Comparison of ENCODE assay signal across 8 cellular contexts in the genomic region with DNA sequence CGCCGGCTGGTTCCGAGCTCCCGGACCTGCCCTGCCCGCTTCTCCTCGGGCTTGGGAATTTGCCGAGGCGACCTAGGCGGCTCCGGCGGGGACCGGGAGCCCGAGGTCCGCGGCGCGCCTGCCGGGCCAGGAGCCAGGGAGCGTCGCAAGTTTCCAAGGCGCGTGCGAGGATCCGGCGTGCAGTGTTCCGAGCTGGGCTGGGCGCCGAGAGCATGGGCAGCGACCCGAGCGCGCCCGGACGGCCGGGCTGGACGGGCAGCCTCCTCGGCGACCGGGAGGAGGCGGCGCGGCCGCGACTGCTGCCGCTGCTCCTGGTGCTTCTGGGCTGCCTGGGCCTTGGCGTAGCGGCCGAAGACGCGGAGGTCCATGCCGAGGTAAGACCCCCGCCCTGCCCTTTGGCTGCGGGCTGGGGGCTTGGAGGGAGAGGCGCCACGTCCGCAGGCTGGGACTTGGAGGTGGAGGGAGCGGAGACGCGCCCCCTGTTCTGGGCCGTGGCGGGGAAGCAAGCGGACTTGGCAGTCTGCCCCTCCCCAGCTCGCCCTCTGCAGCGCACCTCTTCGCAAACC. TPM values are rescaled to one million over a fixed set of nuclear protein-coding genes. Genes with fewer than 3 reads are reported as not detected.
A peak's percentile ranks its signal among the peaks of the same experiment; 100 is the strongest.
DNase-seq lines count a peak whose midpoint lies in the region; ATAC-seq, FAIRE-seq and TF ChIP-seq lines count a peak whose summit lies in the region.

No MANE protein-coding gene starts in this region.

- H3K4me1 Mint-ChIP-seq in chondrocyte (ENCODE audit: low read depth) = peaks cover 23% of the 10 kb centered on the region

- in situ Hi-C loops in HepG2 (cut with HindIII; ENCODE audit: extremely low pct_ligation_motif_present, low pct_unique_long_range_greater_than_20kb) = no loop called here

- peak; percentile 10 for ATAC-seq in HepG2

- no peaks in the 10 kb centered on the region for H3K27me3 ChIP-seq in Peyer's patch
- H3K27me3 ChIP-seq in HepG2 (ENCODE audit: control insufficient read depth in 1 of 2, insufficient read depth in 2 of 2, low read length in 2 of 2) = no peaks in the 10 kb centered on the region
- no peaks in the 10 kb centered on the region for H3K27me3 ChIP-seq in testis

- H3K36me3 ChIP-seq in Peyer's patch (no peaks in the 10 kb centered on the region), HepG2 (replicated peaks in 1 of 2; ENCODE audit: control insufficient read depth in 1 of 2, insufficient read depth in 2 of 2, low read length in 2 of 2) (peaks cover 0 to 6% of the 10 kb centered on the region in 2 experiments; a peak in 2 of 5 replicates), testis (ENCODE audit: low read depth, missing control alignments) (no peaks in the 10 kb centered on the region)

- no peak overlapping the region for H3K27ac Mint-ChIP-seq in chondrocyte (ENCODE audit: unreplicated experiment)

- TF ChIP-seq CTCF in GM20000 (IDR thresholded peaks at IDR 0.05; ENCODE audit: extremely low read depth, missing control alignments) = no peak
- no peak for TF ChIP-seq CTCF in Peyer's patch (IDR thresholded peaks at IDR 0.05)
- peak; percentile 39 for TF ChIP-seq CTCF in chondrocyte (IDR thresholded peaks at IDR 0.05)
- TF ChIP-seq CTCF in HepG2 (CRISPR knock-in tag; IDR thresholded peaks at IDR 0.05) = no peak; the same call in 1 of the 2 replicates
- no peak for TF ChIP-seq CTCF in testis (IDR thresholded peaks at IDR 0.05)

- H3K79me2 ChIP-seq in HepG2 (ENCODE audit: insufficient read depth, low read length) = peaks cover 29% of the 10 kb centered on the region

- peaks cover 4% of the 10 kb centered on the region for H3K27me3 Mint-ChIP-seq in chondrocyte (ENCODE audit: low read depth)

- no peak for FAIRE-seq in HepG2 (lab: Jason Lieb, UNC)

- intact Hi-C loops in HepG2 (cut with micrococcal nuclease; ENCODE audit: unreplicated experiment) = loop anchor here (10.0 kb wide), 2 partner anchors 169 to 279 kb away; a partner anchor contains a TSS
- intact Hi-C loops in testis (cut with DNase I; ENCODE audit: low total_unique reads) = loop anchor here (5.0 kb wide), 1 partner anchor 96 kb away; no protein-coding TSS in a partner anchor

- peak overlapping the region; percentile 96 for H3K4me2 ChIP-seq in HepG2 (ENCODE audit: low read depth, low read length)

- H3K9ac ChIP-seq in HepG2 (ENCODE audit: insufficient read depth, low read depth, low read length) = peak overlapping the region; percentile 82

- H3K4me3 ChIP-seq in Peyer's patch (peak overlapping the region; percentile 65 to 92 (median 76)), HepG2 (replicated peaks in 1 of 3; ENCODE audit: insufficient read depth in 1 of 3, low read depth in 2 of 3, low read length in 3 of 3) (peak overlapping the region; percentile 87 to 97 (median 88)), testis (peak overlapping the region; percentile 70 to 76)

- POLR2A ChIA-PET in HepG2 (lab: Yijun Ruan, JAX) = interaction anchor here (1.3 to 5.9 kb wide), 2 partner anchors 101 to 132 kb away, joined by 3 to 101 read pairs; a partner anchor contains a TSS

- CTCF ChIA-PET in HepG2 (lab: Yijun Ruan, JAX; ENCODE audit: low intra/inter-chr PET ratio, low total read pairs) = no interaction called here

- TF ChIP-seq POLR2A in Peyer's patch (IDR thresholded peaks at IDR 0.05) (no peak), HepG2 (IDR thresholded peaks at IDR 0.05; ENCODE audit: insufficient read depth in 1 of 2, low read depth in 2 of 2, low read length in 2 of 2) (no peak), testis (IDR thresholded peaks at IDR 0.05) (no peak)

- DNase-seq in CD1c-positive myeloid dendritic cell (ENCODE audit: extremely low spot score) (peak; percentile 13), GM20000 (ENCODE audit: low spot score) (peak; percentile 70), Peyer's patch (peak in 1 of 3 donors; percentile 72), chondrocyte (ENCODE audit: low spot score) (peak; percentile 92), HepG2 (ENCODE audit: low spot score) (no peak), testis (no peak), GDM1 (lab: John Stamatoyannopoulos, UW) (no peak)
- DNase-seq in activated effector memory CD4-positive, alpha-beta T cell treated with anti-CD3 and anti-CD28 coated beads, Interleukin-2, amount 50 U/mL, for 16 hours = no peak

- peak overlapping the region; percentile 58 for H3K4me3 Mint-ChIP-seq in chondrocyte (ENCODE audit: unreplicated experiment)

- H4K20me1 ChIP-seq in HepG2 (ENCODE audit: insufficient read depth, low read length) = peaks cover 23% of the 10 kb centered on the region; the same call in 1 of the 2 replicates

- H3K27ac ChIP-seq in Peyer's patch (peak overlapping the region; percentile 64 to 94 (median 90)), HepG2 (ENCODE audit: extremely low read length, insufficient read depth, low read length) (peak overlapping the region; percentile 95), testis (peak overlapping the region; percentile 74 to 80)

- H3K9me3 Mint-ChIP-seq in chondrocyte (ENCODE audit: low read depth) = no peaks in the 10 kb centered on the region

- no peak for TF ChIP-seq EP300 in HepG2 (IDR thresholded peaks at IDR 0.05; ENCODE audit: low read depth in 2 of 2, low read length in 2 of 2)
- no peak for TF ChIP-seq EP300 in HepG2 (CRISPR knock-in tag; IDR thresholded peaks at IDR 0.05; ENCODE audit: borderline replicate concordance)

- 2% methylated on average over 19 of the region's 65 CpGs for WGBS in HepG2 (ENCODE audit: low lambda C conversion rate)
- WGBS in testis, 2 donors = 0% methylated on average over 5 to 48 of the region's 65 CpGs

- H3K9me3 ChIP-seq in Peyer's patch = no peaks in the 10 kb centered on the region
- H3K9me3 ChIP-seq in HepG2 (ENCODE audit: low read length) = no peaks in the 10 kb centered on the region
- no peaks in the 10 kb centered on the region for H3K9me3 ChIP-seq in testis

- H2AFZ ChIP-seq in HepG2 (ENCODE audit: low read length) = no peak overlapping the region

- H3K4me1 ChIP-seq in Peyer's patch (peaks cover 0 to 78% (median 11%) of the 10 kb centered on the region in 4 donors), HepG2 (ENCODE audit: insufficient read depth, low read length) (peaks cover 56% of the 10 kb centered on the region), testis (peaks cover 57% of the 10 kb centered on the region)

- BruUV-seq in HepG2 (replicated peaks; lab: Mats Ljungman, UMichigan) = no TSS peak

- H3K36me3 Mint-ChIP-seq in chondrocyte (ENCODE audit: low read depth) = no peaks in the 10 kb centered on the region

- TF ChIP-seq RAD21 in HepG2 (CRISPR knock-in tag; IDR thresholded peaks at IDR 0.05) = no peak; the same call in none of the 2 replicates

RNA-seq across cellular contexts. Expression of a gene that starts 0.7 kb away (rescaled TPM):
- 100 to 1,000 TPM in 3 of 4 donors, 10 to 100 TPM in 1; 13.2 to 142 (median 134) TPM for total RNA-seq in Peyer's patch
- 5.9 to 12.0 TPM (median 11.2 TPM) in 3 replicates for total RNA-seq in chondrocyte
- 17.2 and 35.2 TPM in 2 replicates for total RNA-seq in HepG2 (2016; rRNA removed; fragmentation: Illumina TruSeq; extraction: Trizol)
- total RNA-seq in HepG2 (2016; cell fraction: cytosol; rRNA removed; fragmentation: Illumina TruSeq; extraction: Trizol; ENCODE audit: low read depth) = 3.1 and 4.0 TPM in 2 replicates
- total RNA-seq in HepG2 (2016; cell fraction: insoluble cytoplasmic fraction; rRNA removed; fragmentation: Illumina TruSeq; extraction: Trizol) = 15.2 and 35.5 TPM in 2 replicates
- total RNA-seq in HepG2 (2016; cell fraction: membrane; rRNA removed; fragmentation: Illumina TruSeq; extraction: Trizol) = 11.7 and 12.8 TPM in 2 replicates
- total RNA-seq in HepG2 (2016; cell fraction: nucleus; rRNA removed; fragmentation: Illumina TruSeq; extraction: Trizol) = 29.8 and 35.0 TPM in 2 replicates
- polyA plus RNA-seq in HepG2 (2011; rRNA removed) = 44.9 and 65.2 TPM in 2 replicates
- polyA plus RNA-seq in HepG2 (2011; cell fraction: cytosol; rRNA removed) = 48.2 and 63.4 TPM in 2 replicates
- 48.7 and 49.3 TPM in 2 replicates for polyA plus RNA-seq in HepG2 (2011; cell fraction: nucleus; rRNA removed)
- polyA plus RNA-seq in HepG2 (2012) = 31.4 and 52.1 TPM in 2 replicates
- polyA plus RNA-seq in HepG2 (2016; cell fraction: cytosol; fragmentation: Illumina TruSeq; extraction: Trizol; ENCODE audit: low read depth) = 3.1 and 3.6 TPM in 2 replicates
- polyA plus RNA-seq in HepG2 (2016; cell fraction: insoluble cytoplasmic fraction; fragmentation: Illumina TruSeq; extraction: Trizol; ENCODE audit: low read depth) = 20.6 and 24.8 TPM in 2 replicates
- 9.3 and 9.6 TPM in 2 replicates for polyA plus RNA-seq in HepG2 (2016; cell fraction: membrane; fragmentation: Illumina TruSeq; extraction: Trizol; ENCODE audit: low read depth)
- 59.2 and 61.3 TPM in 2 replicates for polyA plus RNA-seq in HepG2 (2016; cell fraction: nucleus; fragmentation: Illumina TruSeq; extraction: Trizol; ENCODE audit: insufficient read depth, low read depth)
- polyA minus RNA-seq in HepG2 (2011; rRNA and poly(A)+ RNA removed; ENCODE audit: low replicate concordance) = 32.1 and 99.8 TPM in 2 replicates
- polyA minus RNA-seq in HepG2 (2011; cell fraction: cytosol; rRNA and poly(A)+ RNA removed) = 50.9 and 56.7 TPM in 2 replicates
- polyA minus RNA-seq in HepG2 (2011; cell fraction: nucleus; rRNA and poly(A)+ RNA removed) = 14.2 and 19.3 TPM in 2 replicates
- 100 to 1,000 TPM; 194 to 300 TPM for total RNA-seq in testis
- 80.6 TPM for polyA plus RNA-seq in testis (ENCODE audit: insufficient read depth, low read depth, low replicate concordance)

RNA-seq across cellular contexts. Expression of a gene that starts 25.0 kb away (rescaled TPM):
- total RNA-seq in Peyer's patch (10 to 100 TPM; 25.6 to 80.0 (median 42.7) TPM), chondrocyte (37.9 to 46.0 TPM (median 41.5 TPM) in 3 replicates), HepG2 (2016; rRNA removed; fragmentation: Illumina TruSeq; extraction: Trizol) (16.7 and 33.5 TPM in 2 replicates), testis (10 to 100 TPM; 62.4 to 63.7 TPM)
- total RNA-seq in HepG2 (2016; cell fraction: cytosol; rRNA removed; fragmentation: Illumina TruSeq; extraction: Trizol; ENCODE audit: low read depth) = 11.1 and 11.2 TPM in 2 replicates
- 17.4 and 32.4 TPM in 2 replicates for total RNA-seq in HepG2 (2016; cell fraction: insoluble cytoplasmic fraction; rRNA removed; fragmentation: Illumina TruSeq; extraction: Trizol)
- 47.5 and 49.4 TPM in 2 replicates for total RNA-seq in HepG2 (2016; cell fraction: membrane; rRNA removed; fragmentation: Illumina TruSeq; extraction: Trizol)
- 17.8 and 27.0 TPM in 2 replicates for total RNA-seq in HepG2 (2016; cell fraction: nucleus; rRNA removed; fragmentation: Illumina TruSeq; extraction: Trizol)
- polyA plus RNA-seq in HepG2 (2011; rRNA removed) (65.4 and 75.9 TPM in 2 replicates), testis (ENCODE audit: insufficient read depth, low read depth, low replicate concordance) (39.7 TPM)
- 60.7 and 64.8 TPM in 2 replicates for polyA plus RNA-seq in HepG2 (2011; cell fraction: cytosol; rRNA removed)
- polyA plus RNA-seq in HepG2 (2011; cell fraction: nucleus; rRNA removed) = 51.6 and 63.8 TPM in 2 replicates
- 24.1 and 47.2 TPM in 2 replicates for polyA plus RNA-seq in HepG2 (2012)
- polyA plus RNA-seq in HepG2 (2016; cell fraction: cytosol; fragmentation: Illumina TruSeq; extraction: Trizol; ENCODE audit: low read depth) = 54.6 and 63.3 TPM in 2 replicates
- 76.8 and 103 TPM in 2 replicates for polyA plus RNA-seq in HepG2 (2016; cell fraction: insoluble cytoplasmic fraction; fragmentation: Illumina TruSeq; extraction: Trizol; ENCODE audit: low read depth)
- 136 and 142 TPM in 2 replicates for polyA plus RNA-seq in HepG2 (2016; cell fraction: membrane; fragmentation: Illumina TruSeq; extraction: Trizol; ENCODE audit: low read depth)
- polyA plus RNA-seq in HepG2 (2016; cell fraction: nucleus; fragmentation: Illumina TruSeq; extraction: Trizol; ENCODE audit: insufficient read depth, low read depth) = 62.4 and 62.9 TPM in 2 replicates
- 97.4 and 101 TPM in 2 replicates for polyA minus RNA-seq in HepG2 (2011; rRNA and poly(A)+ RNA removed; ENCODE audit: low replicate concordance)
- polyA minus RNA-seq in HepG2 (2011; cell fraction: cytosol; rRNA and poly(A)+ RNA removed) = 44.2 and 48.1 TPM in 2 replicates
- polyA minus RNA-seq in HepG2 (2011; cell fraction: nucleus; rRNA and poly(A)+ RNA removed) = 30.8 and 37.7 TPM in 2 replicates

RNA-seq across cellular contexts. Expression of a gene that starts 25.8 kb away (rescaled TPM):
- 10 to 100 TPM in 2 of 4 donors, 1 to 10 TPM in 2; 3.3 to 12.1 (median 8.4) TPM for total RNA-seq in Peyer's patch
- 9.2 to 12.0 TPM (median 11.9 TPM) in 3 replicates for total RNA-seq in chondrocyte
- total RNA-seq in HepG2 (2016; rRNA removed; fragmentation: Illumina TruSeq; extraction: Trizol) = 3.5 and 3.6 TPM in 2 replicates
- 0.51 and 0.88 TPM in 2 replicates for total RNA-seq in HepG2 (2016; cell fraction: cytosol; rRNA removed; fragmentation: Illumina TruSeq; extraction: Trizol; ENCODE audit: low read depth)
- 3.1 and 3.2 TPM in 2 replicates for total RNA-seq in HepG2 (2016; cell fraction: insoluble cytoplasmic fraction; rRNA removed; fragmentation: Illumina TruSeq; extraction: Trizol)
- total RNA-seq in HepG2 (2016; cell fraction: membrane; rRNA removed; fragmentation: Illumina TruSeq; extraction: Trizol) = 2.3 and 2.7 TPM in 2 replicates
- total RNA-seq in HepG2 (2016; cell fraction: nucleus; rRNA removed; fragmentation: Illumina TruSeq; extraction: Trizol) = 3.0 and 3.7 TPM in 2 replicates
- polyA plus RNA-seq in HepG2 (2011; rRNA removed) = 2.4 and 5.2 TPM in 2 replicates
- polyA plus RNA-seq in HepG2 (2011; cell fraction: cytosol; rRNA removed) = 2.9 and 3.1 TPM in 2 replicates
- polyA plus RNA-seq in HepG2 (2011; cell fraction: nucleus; rRNA removed) = 7.2 and 8.1 TPM in 2 replicates
- polyA plus RNA-seq in HepG2 (2012) = 2.2 and 4.4 TPM in 2 replicates
- polyA plus RNA-seq in HepG2 (2016; cell fraction: cytosol; fragmentation: Illumina TruSeq; extraction: Trizol; ENCODE audit: low read depth) = 0.15 and 0.25 TPM in 2 replicates
- polyA plus RNA-seq in HepG2 (2016; cell fraction: insoluble cytoplasmic fraction; fragmentation: Illumina TruSeq; extraction: Trizol; ENCODE audit: low read depth) = 4.6 TPM in 2 replicates
- 1.0 and 1.3 TPM in 2 replicates for polyA plus RNA-seq in HepG2 (2016; cell fraction: membrane; fragmentation: Illumina TruSeq; extraction: Trizol; ENCODE audit: low read depth)
- 5.6 TPM in 2 replicates for polyA plus RNA-seq in HepG2 (2016; cell fraction: nucleus; fragmentation: Illumina TruSeq; extraction: Trizol; ENCODE audit: insufficient read depth, low read depth)
- polyA minus RNA-seq in HepG2 (2011; rRNA and poly(A)+ RNA removed; ENCODE audit: low replicate concordance) = 8.6 and 11.6 TPM in 2 replicates
- 4.9 and 6.1 TPM in 2 replicates for polyA minus RNA-seq in HepG2 (2011; cell fraction: cytosol; rRNA and poly(A)+ RNA removed)
- polyA minus RNA-seq in HepG2 (2011; cell fraction: nucleus; rRNA and poly(A)+ RNA removed) = 4.6 and 5.0 TPM in 2 replicates
- 10 to 100 TPM; 11.2 to 12.1 TPM for total RNA-seq in testis
- polyA plus RNA-seq in testis (ENCODE audit: insufficient read depth, low read depth, low replicate concordance) = 10.4 TPM

RNA-seq across cellular contexts. Expression of a gene that starts 55.3 kb away (rescaled TPM):
- 1 to 10 TPM in 2 of 4 donors, not detected in 2; 1.1 to 2.8 TPM for total RNA-seq in Peyer's patch
- total RNA-seq in chondrocyte = not detected in 3 replicates
- total RNA-seq in HepG2 (2016; rRNA removed; fragmentation: Illumina TruSeq; extraction: Trizol) = 0.02 and 0.03 TPM in 2 replicates
- total RNA-seq in HepG2 (2016; cell fraction: cytosol; rRNA removed; fragmentation: Illumina TruSeq; extraction: Trizol; ENCODE audit: low read depth) = not detected in 2 replicates
- 0.03 and 0.09 TPM in 2 replicates for total RNA-seq in HepG2 (2016; cell fraction: insoluble cytoplasmic fraction; rRNA removed; fragmentation: Illumina TruSeq; extraction: Trizol)
- 0.53 TPM in 1 of 2 replicates, not detected in the other for total RNA-seq in HepG2 (2016; cell fraction: membrane; rRNA removed; fragmentation: Illumina TruSeq; extraction: Trizol)
- total RNA-seq in HepG2 (2016; cell fraction: nucleus; rRNA removed; fragmentation: Illumina TruSeq; extraction: Trizol) = not detected in 2 replicates
- polyA plus RNA-seq in HepG2 (2011; rRNA removed) = 0.15 and 0.29 TPM in 2 replicates
- polyA plus RNA-seq in HepG2 (2011; cell fraction: cytosol; rRNA removed) = 0.15 and 0.33 TPM in 2 replicates
- polyA plus RNA-seq in HepG2 (2011; cell fraction: nucleus; rRNA removed) = 0.08 and 0.38 TPM in 2 replicates
- 0.08 and 0.84 TPM in 2 replicates for polyA plus RNA-seq in HepG2 (2012)
- polyA plus RNA-seq in HepG2 (2016; cell fraction: cytosol; fragmentation: Illumina TruSeq; extraction: Trizol; ENCODE audit: low read depth) = 0.09 and 0.19 TPM in 2 replicates
- polyA plus RNA-seq in HepG2 (2016; cell fraction: insoluble cytoplasmic fraction; fragmentation: Illumina TruSeq; extraction: Trizol; ENCODE audit: low read depth) = 0.05 TPM in 1 of 2 replicates, not detected in the other
- polyA plus RNA-seq in HepG2 (2016; cell fraction: membrane; fragmentation: Illumina TruSeq; extraction: Trizol; ENCODE audit: low read depth) = not detected in 2 replicates
- not detected in 2 replicates for polyA plus RNA-seq in HepG2 (2016; cell fraction: nucleus; fragmentation: Illumina TruSeq; extraction: Trizol; ENCODE audit: insufficient read depth, low read depth)
- 4.0 and 16.2 TPM in 2 replicates for polyA minus RNA-seq in HepG2 (2011; rRNA and poly(A)+ RNA removed; ENCODE audit: low replicate concordance)
- 0.10 TPM in 1 of 2 replicates, not detected in the other for polyA minus RNA-seq in HepG2 (2011; cell fraction: cytosol; rRNA and poly(A)+ RNA removed)
- 0.64 and 1.5 TPM in 2 replicates for polyA minus RNA-seq in HepG2 (2011; cell fraction: nucleus; rRNA and poly(A)+ RNA removed)
- 1 to 10 TPM in 1 of 2 donors, under 1 TPM in 1; 0.87 to 1.2 TPM for total RNA-seq in testis
- polyA plus RNA-seq in testis (ENCODE audit: insufficient read depth, low read depth, low replicate concordance) = 0.76 TPM

Comparison
In these comparisons a context has a peak if more than half of its experiments do, and no peak if none do; other contexts are left out.
1. DNase-seq: peak in CD1c-positive myeloid dendritic cell (single experiment), GM20000 (single experiment) and chondrocyte (single experiment); none in HepG2 (single experiment), testis (single experiment), GDM1 (single experiment) and activated effector memory CD4-positive, alpha-beta T cell treated with anti-CD3 and anti-CD28 coated beads, Interleukin-2, amount 50 U/mL, for 16 hours (single experiment).
2. Peak in every context shown above with its lines, with median percentiles within 50 percentile points of each other: H3K27ac ChIP-seq and H3K4me3 ChIP-seq.